ENCODE assay signal across 20 cellular contexts in the genomic region with DNA sequence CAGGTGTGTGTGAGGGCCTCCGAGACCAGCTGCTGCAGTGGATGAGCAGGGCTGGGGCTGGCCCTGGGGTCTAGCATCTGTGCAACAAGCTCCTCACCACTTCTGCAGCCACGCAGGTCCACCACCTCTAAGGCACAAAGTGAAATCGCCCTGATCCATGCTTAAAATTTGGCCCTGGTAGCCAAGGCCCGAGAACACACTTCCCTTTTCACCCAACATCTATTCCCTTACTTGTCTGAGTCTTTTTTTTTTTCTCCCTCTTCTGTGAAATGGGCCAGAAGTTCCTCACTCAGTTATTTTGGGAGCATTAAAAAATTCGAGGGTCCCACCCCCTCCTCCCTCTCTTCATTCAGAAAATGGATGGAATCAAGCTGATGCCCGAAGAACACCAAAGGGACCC.
"Had no signal": no experiment of that assay in that cellular context is flagged by ENCODE, and none has a peak within 500 bp of the region (broad histone marks: within the 10 kb centered on the region; RNA-seq: fewer than 3 reads in every experiment).

No MANE protein-coding gene starts in this region.

- H3K9me3 ChIP-seq: ascending aorta, breast epithelium, tibial nerve, vagina had no signal

- H3K27me3 Mint-ChIP-seq: activated CD4-positive, alpha-beta T cell treated with anti-CD3 and anti-CD28 coated beads, Interleukin-2, amount 10 ng/mL, durations not matched to agents 7 days and 5 days; activated naive CD4-positive, alpha-beta T cell treated with anti-CD3 and anti-CD28 coated beads, Interleukin-2, amount 50 U/mL, for 24 hours; naive thymus-derived CD4-positive, alpha-beta T cell had no signal

- H3K4me3 Mint-ChIP-seq: activated CD4-positive, alpha-beta T cell treated with anti-CD3 and anti-CD28 coated beads, Interleukin-2, amount 10 ng/mL, durations not matched to agents 7 days and 5 days; activated naive CD4-positive, alpha-beta T cell treated with anti-CD3 and anti-CD28 coated beads, Interleukin-2, amount 50 U/mL, for 24 hours; activated T-cell treated with anti-CD3 and anti-CD28 coated beads, Interleukin-2, amount 50 U/mL, for 4 hours; memory B cell; naive thymus-derived CD4-positive, alpha-beta T cell; stimulated activated naive B cell treated with anti-CD40 and anti-IgM and Interleukin-4, amounts not matched to agents 10 μg/mL and 1 μg/mL and 100 μg/mL, for 72 hours had no signal

- H3K4me1 ChIP-seq: ascending aorta, foreskin keratinocyte had no signal

- H3K4me3 ChIP-seq: ascending aorta, breast epithelium, coronary artery, hepatocyte, smooth muscle cell, tibial nerve, vagina had no signal

- H3K27ac Mint-ChIP-seq: activated CD4-positive, alpha-beta T cell treated with anti-CD3 and anti-CD28 coated beads, Interleukin-2, amount 10 ng/mL, durations not matched to agents 7 days and 5 days; activated naive CD4-positive, alpha-beta T cell treated with anti-CD3 and anti-CD28 coated beads, Interleukin-2, amount 50 U/mL, for 24 hours; memory B cell; stimulated activated naive B cell treated with anti-CD40 and anti-IgM and Interleukin-4, amounts not matched to agents 10 μg/mL and 1 μg/mL and 100 μg/mL, for 72 hours had no signal

- H3K27ac ChIP-seq: ascending aorta, breast epithelium, coronary artery, foreskin keratinocyte, tibial nerve had no signal

- H3K4me2 ChIP-seq: hepatocyte, smooth muscle cell had no signal

- H3K27me3 ChIP-seq: ascending aorta, breast epithelium, foreskin keratinocyte, hepatocyte, tibial nerve, vagina had no signal

- H2AFZ ChIP-seq: hepatocyte had no signal

- H3K9me3 Mint-ChIP-seq: activated CD4-positive, alpha-beta T cell treated with anti-CD3 and anti-CD28 coated beads, Interleukin-2, amount 10 ng/mL, durations not matched to agents 7 days and 5 days; activated naive CD4-positive, alpha-beta T cell treated with anti-CD3 and anti-CD28 coated beads, Interleukin-2, amount 50 U/mL, for 24 hours; activated T-cell treated with anti-CD3 and anti-CD28 coated beads, Interleukin-2, amount 50 U/mL, for 4 hours; memory B cell had no signal

- DNase-seq: activated CD4-positive, alpha-beta T cell treated with anti-CD3 and anti-CD28 coated beads, Interleukin-2, amount 10 ng/mL, durations not matched to agents 7 days and 5 days; activated CD8-positive, alpha-beta memory T cell treated with anti-CD3 and anti-CD28 coated beads, Interleukin-2, amount 50 U/mL, for 4 hours; activated gamma-delta T cell; activated T-cell treated with anti-CD3 and anti-CD28 coated beads, Interleukin-2, amount 50 U/mL, for 4 hours; foreskin keratinocyte; naive thymus-derived CD4-positive, alpha-beta T cell; stimulated activated CD4-positive, alpha-beta T cell treated with anti-CD3 and anti-CD28 coated beads, Interleukin-4, amount 100 ng/mL, for 4 hours; stimulated activated naive B cell treated with anti-CD40 and anti-IgM and Interleukin-4, amounts not matched to agents 10 μg/mL and 1 μg/mL and 100 μg/mL, for 72 hours; T1000 had no signal

- ATAC-seq: activated CD4-positive, CD25-positive, alpha-beta regulatory T cell treated with anti-CD3 and anti-CD28 coated beads, Interleukin-2, amount 50 U/mL, for 24 hours; activated T-cell treated with anti-CD3 and anti-CD28 coated beads, Interleukin-2, amount 50 U/mL, for 4 hours; foreskin keratinocyte; naive thymus-derived CD4-positive, alpha-beta T cell; sciatic nerve; stimulated activated naive B cell treated with anti-CD40 and anti-IgM and Interleukin-4, amounts not matched to agents 10 μg/mL and 1 μg/mL and 100 μg/mL, for 72 hours had no signal

- H3K36me3 ChIP-seq: ascending aorta, breast epithelium, tibial nerve, vagina had no signal
